Comparison of ENCODE assay signal across 19 cellular contexts in the genomic region with DNA sequence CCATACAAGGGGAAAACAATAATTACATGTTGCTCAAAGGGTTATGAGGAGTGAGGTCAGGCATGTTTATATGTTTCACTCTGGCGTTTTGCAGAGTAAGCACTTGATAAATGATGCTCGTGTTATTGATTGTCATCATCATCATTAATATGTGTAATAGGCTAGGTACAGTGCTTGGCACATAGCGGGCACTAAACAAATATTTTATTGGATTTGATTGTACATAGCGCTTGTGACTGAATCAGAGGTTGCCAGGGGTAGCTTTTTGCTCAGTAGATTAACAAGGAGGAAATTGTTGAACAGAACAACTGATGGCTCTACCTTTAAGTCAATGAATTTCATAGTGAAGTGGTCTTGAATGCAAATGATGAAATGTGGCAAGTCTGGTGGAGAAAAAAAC.
DNase-seq lines count a peak whose midpoint lies in the region; ATAC-seq, FAIRE-seq and TF ChIP-seq lines count a peak whose summit lies in the region.
"Had no signal": no experiment of that assay in that cellular context is flagged by ENCODE, and none has a peak within 500 bp of the region (broad histone marks: within the 10 kb centered on the region; RNA-seq: fewer than 3 reads in every experiment).

No MANE protein-coding gene starts in this region.

- no TSS peak for BruUV-seq in HepG2 (replicated peaks; lab: Mats Ljungman, UMichigan)

- H3K27ac ChIP-seq in HepG2 (ENCODE audit: extremely low read length, insufficient read depth, low read length) (no peak overlapping the region), right lobe of liver (no peak overlapping the region), mesendoderm (ENCODE audit: low read depth, low read length) (no peak overlapping the region)
- H3K27ac ChIP-seq: 22Rv1, BLaER1, KMS-11 had no signal

- no peak for TF ChIP-seq CTCF in HepG2 (CRISPR knock-in tag; IDR thresholded peaks at IDR 0.05)
- TF ChIP-seq CTCF in right lobe of liver (IDR thresholded peaks at IDR 0.05): no peak
- TF ChIP-seq CTCF in chondrocyte (IDR thresholded peaks at IDR 0.05): no peak

- TF ChIP-seq POLR2A in HepG2 (IDR thresholded peaks at IDR 0.05; ENCODE audit: insufficient read depth in 1 of 2, low read depth in 2 of 2, low read length in 2 of 2) (no peak), right lobe of liver (IDR thresholded peaks at IDR 0.05) (no peak)

- intact Hi-C loops in HepG2 (cut with micrococcal nuclease; ENCODE audit: unreplicated experiment) (no loop called here), right lobe of liver (cut with DNase I) (no loop called here), posterior cingulate gyrus (cut with DNase I) (no loop called here)

- no peak overlapping the region for H3K23ac ChIP-seq in mesendoderm (ENCODE audit: low read length)

- TF ChIP-seq EP300 in HepG2 (IDR thresholded peaks at IDR 0.05; ENCODE audit: low read depth in 2 of 2, low read length in 2 of 2) (no peak), HepG2 (CRISPR knock-in tag; IDR thresholded peaks at IDR 0.05; ENCODE audit: borderline replicate concordance) (no peak)

- no peaks in the 10 kb centered on the region for H3K79me2 ChIP-seq in HepG2 (ENCODE audit: insufficient read depth, low read length)
- H3K79me2 ChIP-seq in mesendoderm (ENCODE audit: control insufficient read depth, insufficient read depth, low read length): peaks cover 2% of the 10 kb centered on the region

- H2AK5ac ChIP-seq in mesendoderm (ENCODE audit: low read length): no peak overlapping the region

- no peak overlapping the region for H4K5ac ChIP-seq in mesendoderm (ENCODE audit: low read length)

- H3K27me3 ChIP-seq in HepG2 (ENCODE audit: control insufficient read depth in 1 of 2, insufficient read depth in 2 of 2, low read length in 2 of 2) (no peaks in the 10 kb centered on the region), right lobe of liver (no peaks in the 10 kb centered on the region), mesendoderm (ENCODE audit: insufficient read depth, low read length, poor library complexity) (no peaks in the 10 kb centered on the region)
- H3K27me3 ChIP-seq: BLaER1 had no signal

- no peak overlapping the region for H3K4me3 Mint-ChIP-seq in chondrocyte (ENCODE audit: unreplicated experiment)
- H3K4me3 Mint-ChIP-seq: CD14-positive monocyte; CD4-positive, alpha-beta memory T cell; HFFc6 had no signal

- in situ Hi-C loops in HepG2 (cut with HindIII; ENCODE audit: extremely low pct_ligation_motif_present, low pct_unique_long_range_greater_than_20kb): no loop called here

- no peak for TF ChIP-seq RAD21 in HepG2 (CRISPR knock-in tag; IDR thresholded peaks at IDR 0.05)

- no peak overlapping the region for H3K4me2 ChIP-seq in HepG2 (ENCODE audit: low read depth, low read length)
- H3K4me2 ChIP-seq in mesendoderm (ENCODE audit: low read length): no peak overlapping the region
- H3K4me2 ChIP-seq: BLaER1, KMS-11 had no signal

- H3K4ac ChIP-seq in mesendoderm (ENCODE audit: low read depth, low read length): no peak overlapping the region

- H3K9ac ChIP-seq in HepG2 (ENCODE audit: insufficient read depth, low read depth, low read length): no peak overlapping the region
- H3K9ac ChIP-seq in mesendoderm (ENCODE audit: low read length): no peak overlapping the region
- H3K9ac ChIP-seq: BLaER1, KMS-11 had no signal

- ATAC-seq in HepG2: no peak
- no peak for ATAC-seq in right lobe of liver
- ATAC-seq: HCT116 had no signal

- no peak overlapping the region for H2BK15ac ChIP-seq in mesendoderm (replicated peaks; ENCODE audit: low read depth)

- no peaks in the 10 kb centered on the region for H3K9me3 ChIP-seq in HepG2 (ENCODE audit: low read length)
- no peaks in the 10 kb centered on the region for H3K9me3 ChIP-seq in right lobe of liver
- H3K9me3 ChIP-seq: BLaER1 had no signal

- H2AFZ ChIP-seq in HepG2 (ENCODE audit: low read length): no peak overlapping the region

- FAIRE-seq in HepG2 (lab: Jason Lieb, UNC): no peak
- FAIRE-seq: GM19239, HTR-8/SVneo had no signal

- H3K27ac Mint-ChIP-seq in chondrocyte (ENCODE audit: unreplicated experiment): peak overlapping the region; percentile 13
- H3K27ac Mint-ChIP-seq: CD14-positive monocyte; CD4-positive, alpha-beta memory T cell; HFFc6 had no signal

- CTCF ChIA-PET in HepG2 (lab: Yijun Ruan, JAX; ENCODE audit: low intra/inter-chr PET ratio, low total read pairs): no interaction called here

- H3K79me1 ChIP-seq in mesendoderm (ENCODE audit: low read length): peaks cover 8% of the 10 kb centered on the region

- H3K36me3 ChIP-seq in HepG2 (replicated peaks in 1 of 2; ENCODE audit: control insufficient read depth in 1 of 2, insufficient read depth in 2 of 2, low read length in 2 of 2) (no peaks in the 10 kb centered on the region), right lobe of liver (no peaks in the 10 kb centered on the region), mesendoderm (ENCODE audit: control insufficient read depth, insufficient read depth, low read length) (no peaks in the 10 kb centered on the region)
- H3K36me3 ChIP-seq: BLaER1 had no signal

- H3K9me3 Mint-ChIP-seq in chondrocyte (ENCODE audit: low read depth): no peaks in the 10 kb centered on the region
- H3K9me3 Mint-ChIP-seq: CD14-positive monocyte; CD4-positive, alpha-beta memory T cell; HFFc6 had no signal

- DNase-seq in HepG2 (ENCODE audit: low spot score): no peak
- DNase-seq in right lobe of liver: no peak
- no peak for DNase-seq in chondrocyte (ENCODE audit: low spot score)
- no peak for DNase-seq in mesendoderm
- no peak for DNase-seq in EL
- DNase-seq in Kasumi-1 (lab: John Stamatoyannopoulos, UW): no peak
- no peak for DNase-seq in posterior cingulate gyrus
- DNase-seq: CD4-positive, alpha-beta memory T cell; DMS153; DMS79; GF-D8; HFFc6 had no signal

- H3K18ac ChIP-seq in mesendoderm (ENCODE audit: low read length): peak overlapping the region; percentile 51

- H2BK120ac ChIP-seq in mesendoderm (ENCODE audit: low read depth, low read length): no peak overlapping the region

- H3K27me3 Mint-ChIP-seq in chondrocyte (ENCODE audit: low read depth): no peaks in the 10 kb centered on the region

- H3K56ac ChIP-seq in mesendoderm (ENCODE audit: low read length): no peak overlapping the region

- no peaks in the 10 kb centered on the region for H3K36me3 Mint-ChIP-seq in chondrocyte (ENCODE audit: low read depth)
- H3K36me3 Mint-ChIP-seq: CD14-positive monocyte; CD4-positive, alpha-beta memory T cell had no signal

- H2BK5ac ChIP-seq in mesendoderm (ENCODE audit: low read length): no peak overlapping the region

- H4K20me1 ChIP-seq in HepG2 (ENCODE audit: insufficient read depth, low read length): no peaks in the 10 kb centered on the region

- H3K4me1 ChIP-seq in HepG2 (ENCODE audit: insufficient read depth, low read length): no peaks in the 10 kb centered on the region
- H3K4me1 ChIP-seq in right lobe of liver: no peaks in the 10 kb centered on the region
- peaks cover 3% of the 10 kb centered on the region for H3K4me1 ChIP-seq in mesendoderm (ENCODE audit: control insufficient read depth, low read depth, low read length)
- H3K4me1 ChIP-seq: BLaER1 had no signal

- peaks cover 81% of the 10 kb centered on the region for H3K4me1 Mint-ChIP-seq in chondrocyte (ENCODE audit: low read depth)
- H3K4me1 Mint-ChIP-seq: CD14-positive monocyte; CD4-positive, alpha-beta memory T cell had no signal

- POLR2A ChIA-PET in HepG2 (lab: Yijun Ruan, JAX): no interaction called here

- no peak overlapping the region for H3K4me3 ChIP-seq in HepG2 (replicated peaks in 1 of 3; ENCODE audit: insufficient read depth in 1 of 3, low read depth in 2 of 3, low read length in 3 of 3)
- no peak overlapping the region for H3K4me3 ChIP-seq in right lobe of liver
- no peak overlapping the region for H3K4me3 ChIP-seq in mesendoderm (ENCODE audit: low read length)
- H3K4me3 ChIP-seq: BLaER1 had no signal

- WGBS in HepG2 (ENCODE audit: low lambda C conversion rate): 56% methylated on average over 4 of the region's 4 CpGs
- 63% methylated on average over 4 of the region's 4 CpGs for WGBS in right lobe of liver (ENCODE audit: insufficient coverage, low coverage, low lambda C conversion rate, missing lambda C conversion rate)
- no CpG with 5 or more reads among the region's 4 CpGs for WGBS in mesendoderm (ENCODE audit: extremely low coverage, insufficient coverage, low lambda C conversion rate)

- no peak overlapping the region for H4K8ac ChIP-seq in mesendoderm (ENCODE audit: low read depth, low read length)

TF ChIP-seq in HepG2, 621 proteins besides CTCF, POLR2A, EP300 and RAD21:
- TF ChIP-seq MAFF (IDR thresholded peaks at IDR 0.05; ENCODE audit: low read depth, low read length) (peak; percentile 29; the same call in 1 of the 2 replicates), RELA (CRISPR knock-in tag; IDR thresholded peaks at IDR 0.05) (no peak), MAFK (conservative IDR thresholded peaks at IDR 0.05 in 1 of 2, IDR thresholded peaks at IDR 0.05 in 1 of 2; ENCODE audit: low read length in 2 of 2) (peak; percentile 2 to 29; a peak in 2 of 4 replicates), NFE2L2 (IDR thresholded peaks at IDR 0.05; ENCODE audit: low read length) (no peak), EHMT2 (IDR thresholded peaks at IDR 0.05; ENCODE audit: borderline replicate concordance, low read depth, low read length) (no peak), ZNF614 (CRISPR knock-in tag; IDR thresholded peaks at IDR 0.05; ENCODE audit: borderline replicate concordance) (no peak)
- TF ChIP-seq, protein P1, sequence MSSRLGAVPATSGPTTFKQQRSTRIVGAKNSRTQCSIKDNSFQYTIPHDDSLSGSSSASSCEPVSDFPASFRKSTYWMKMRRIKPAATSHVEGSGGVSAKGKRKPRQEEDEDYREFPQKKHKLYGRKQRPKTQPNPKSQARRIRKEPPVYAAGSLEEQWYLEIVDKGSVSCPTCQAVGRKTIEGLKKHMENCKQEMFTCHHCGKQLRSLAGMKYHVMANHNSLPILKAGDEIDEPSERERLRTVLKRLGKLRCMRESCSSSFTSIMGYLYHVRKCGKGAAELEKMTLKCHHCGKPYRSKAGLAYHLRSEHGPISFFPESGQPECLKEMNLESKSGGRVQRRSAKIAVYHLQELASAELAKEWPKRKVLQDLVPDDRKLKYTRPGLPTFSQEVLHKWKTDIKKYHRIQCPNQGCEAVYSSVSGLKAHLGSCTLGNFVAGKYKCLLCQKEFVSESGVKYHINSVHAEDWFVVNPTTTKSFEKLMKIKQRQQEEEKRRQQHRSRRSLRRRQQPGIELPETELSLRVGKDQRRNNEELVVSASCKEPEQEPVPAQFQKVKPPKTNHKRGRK (CRISPR knock-in tag; IDR thresholded peaks at IDR 0.05): no peak
